ENCODE assay signal across 16 cellular contexts in the genomic region with DNA sequence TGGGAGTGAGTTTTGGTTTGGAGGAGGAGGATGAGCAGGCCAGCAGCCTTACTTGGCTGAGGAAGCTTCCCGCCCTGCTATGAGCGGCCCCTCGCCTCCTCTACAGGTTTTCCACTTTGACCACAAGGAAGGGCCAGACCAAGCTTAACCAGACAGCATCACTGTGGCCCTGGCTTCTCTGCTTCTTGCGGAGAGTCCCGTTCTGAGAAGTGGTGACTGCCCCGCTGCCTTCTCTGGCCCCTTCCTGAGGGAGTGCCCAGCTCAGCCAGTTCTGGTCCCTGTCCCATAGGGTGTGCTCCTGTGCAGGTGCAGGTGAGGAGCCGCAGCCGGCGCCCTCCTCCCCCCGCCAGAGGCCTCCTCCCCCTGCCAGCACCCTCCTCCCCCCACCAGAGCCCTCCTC.
"Had no signal": no experiment of that assay in that cellular context is flagged by ENCODE, and none has a peak within 500 bp of the region (broad histone marks: within the 10 kb centered on the region; RNA-seq: fewer than 3 reads in every experiment).

No MANE protein-coding gene starts in this region.

- H3K27ac Mint-ChIP-seq: activated CD4-positive, alpha-beta T cell treated with anti-CD3 and anti-CD28 coated beads, Interleukin-2, amount 10 ng/mL, durations not matched to agents 24 days and 14 days; activated naive CD8-positive, alpha-beta T cell treated with anti-CD3 and anti-CD28 coated beads for 36 hours; activated T-helper 1 cell treated with anti-CD3 and anti-CD28 coated beads, Interleukin-12 subunit alpha, Interleukin-12 subunit beta, Interleukin-2, Interleukin-4 antibody, amounts not matched to agents 30 ng/mL and 10 ng/mL and 1 ng/mL, durations not matched to agents 14 hours and 24 hours and 36 hours; immature natural killer cell; type B pancreatic cell had no signal

- H3K9me3 ChIP-seq: pancreas had no signal

- H3K4me3 ChIP-seq: pancreas had no signal

- ATAC-seq: pancreas had no signal

- H3K36me3 ChIP-seq: pancreas had no signal

- H3K4me3 Mint-ChIP-seq: activated B cell treated with CpG ODN at 0.5 μM for 24 hours; activated CD4-positive, alpha-beta T cell treated with anti-CD3 and anti-CD28 coated beads, Interleukin-2, amount 10 ng/mL, durations not matched to agents 24 days and 14 days; activated naive CD8-positive, alpha-beta T cell treated with anti-CD3 and anti-CD28 coated beads for 36 hours; activated T-helper 1 cell treated with anti-CD3 and anti-CD28 coated beads, Interleukin-12 subunit alpha, Interleukin-12 subunit beta, Interleukin-2, Interleukin-4 antibody, amounts not matched to agents 30 ng/mL and 10 ng/mL and 1 ng/mL, durations not matched to agents 14 hours and 24 hours and 36 hours; brain; central memory CD8-positive, alpha-beta T cell; immature natural killer cell; neural crest cell; type B pancreatic cell had no signal

- DNase-seq: activated B cell treated with CpG ODN at 0.5 μM for 24 hours; activated CD4-positive, alpha-beta T cell treated with anti-CD3 and anti-CD28 coated beads, Interleukin-2, amount 10 ng/mL, durations not matched to agents 24 days and 14 days; activated naive CD8-positive, alpha-beta T cell treated with anti-CD3 and anti-CD28 coated beads for 36 hours; cortex of kidney; effector memory CD4-positive, alpha-beta T cell; immature natural killer cell; pancreas; stimulated activated CD4-positive, alpha-beta T cell treated with anti-CD3 and anti-CD28 coated beads, Interleukin-12 subunit alpha, Interleukin-12 subunit beta, amount 100 ng/mL, for 4 hours; stimulated activated CD4-positive, alpha-beta T cell treated with anti-CD3 and anti-CD28 coated beads, Interleukin-2, amount 100 ng/mL, for 24 hours; T-helper 2 cell had no signal

- H3K9me3 Mint-ChIP-seq: activated B cell treated with CpG ODN at 0.5 μM for 24 hours; activated CD4-positive, alpha-beta T cell treated with anti-CD3 and anti-CD28 coated beads, Interleukin-2, amount 10 ng/mL, durations not matched to agents 24 days and 14 days; activated naive CD8-positive, alpha-beta T cell treated with anti-CD3 and anti-CD28 coated beads for 36 hours; activated T-helper 1 cell treated with anti-CD3 and anti-CD28 coated beads, Interleukin-12 subunit alpha, Interleukin-12 subunit beta, Interleukin-2, Interleukin-4 antibody, amounts not matched to agents 30 ng/mL and 10 ng/mL and 1 ng/mL, durations not matched to agents 14 hours and 24 hours and 36 hours; brain; central memory CD8-positive, alpha-beta T cell; immature natural killer cell; neural crest cell; type B pancreatic cell had no signal

- H3K4me1 ChIP-seq: pancreas had no signal

- H3K27ac ChIP-seq: epithelial cell of prostate, pancreas had no signal

- H3K27me3 ChIP-seq: pancreas had no signal

- H3K36me3 Mint-ChIP-seq: brain, type B pancreatic cell had no signal

- H3K27me3 Mint-ChIP-seq: activated B cell treated with CpG ODN at 0.5 μM for 24 hours; activated CD4-positive, alpha-beta T cell treated with anti-CD3 and anti-CD28 coated beads, Interleukin-2, amount 10 ng/mL, durations not matched to agents 24 days and 14 days; activated naive CD8-positive, alpha-beta T cell treated with anti-CD3 and anti-CD28 coated beads for 36 hours; central memory CD8-positive, alpha-beta T cell had no signal
